ENCODE assay signal across 8 cellular contexts in genomic region chr13:97435297-97435682, GRCh38. TPM values are rescaled to one million over a fixed set of nuclear protein-coding genes. Genes with fewer than 3 reads are reported as not detected.
DNase-seq lines count a peak whose midpoint lies in the region; ATAC-seq, FAIRE-seq and TF ChIP-seq lines count a peak whose summit lies in the region.

No MANE protein-coding gene starts in this region.

- in situ Hi-C loops in KBM-7 (cut with MboI; ENCODE audit: low pct_unique_long_range_greater_than_20kb, low sequenced_read_pairs): no loop called here

- intact Hi-C loops in natural killer cell (cut with micrococcal nuclease): no loop called here

- H3K36me3 Mint-ChIP-seq in natural killer cell: no peaks in the 10 kb centered on the region

- DNase-seq in AML-193 (lab: John Stamatoyannopoulos, UW) (peak; percentile 37 to 45), LNCaP clone FGC (ENCODE audit: low read depth) (no peak), natural killer cell (no peak), NCI-H187 treated with DMSO at 0.1 percent for 48 hours (lab: John Stamatoyannopoulos, UW) (no peak), KBM-7 (no peak)

- ATAC-seq in natural killer cell: no peak
- ATAC-seq in GM19467 (IDR thresholded peaks at IDR 0.05; ENCODE audit: unreplicated experiment): no peak
- ATAC-seq in GM18873 (IDR thresholded peaks at IDR 0.05; ENCODE audit: low FRiP score, unreplicated experiment): no peak

- H3K27me3 Mint-ChIP-seq in natural killer cell (ENCODE audit: low read depth in 2 of 2): no peaks in the 10 kb centered on the region

- peak; percentile 61 for FAIRE-seq in colon (lab: Jason Lieb, UNC)

- no peaks in the 10 kb centered on the region for H3K9me3 Mint-ChIP-seq in natural killer cell

- peak overlapping the region; percentile 60 for H3K4me3 ChIP-seq in LNCaP clone FGC (ENCODE audit: low read depth, low read length)

- H3K27ac Mint-ChIP-seq in natural killer cell: peak overlapping the region; percentile 76 to 91

- peak overlapping the region; percentile 93 for H3K4me3 Mint-ChIP-seq in natural killer cell

- TF ChIP-seq CTCF in LNCaP clone FGC (IDR thresholded peaks at IDR 0.05; ENCODE audit: control insufficient read depth, extremely low read depth, insufficient read depth): no peak
- TF ChIP-seq CTCF in natural killer cell (IDR thresholded peaks at IDR 0.05): no peak

- peaks cover 32 to 36% of the 10 kb centered on the region in 2 donors for H3K4me1 Mint-ChIP-seq in natural killer cell

RNA-seq across cellular contexts. Expression of gene RAP2A, which starts 1.3 kb away (rescaled TPM):
- total RNA-seq in natural killer cell: 10 to 100 TPM; 25.9 to 48.1 (median 30.9) TPM

Comparison
In these comparisons a context has a peak if more than half of its experiments do, and no peak if none do; other contexts are left out.
1. DNase-seq: peak in AML-193 (2 of 2); none in LNCaP clone FGC (single experiment), natural killer cell (single experiment), NCI-H187 treated with DMSO at 0.1 percent for 48 hours (single experiment) and KBM-7 (single experiment).